In genomic region chr12:106642991-106643390, GRCh38 we compare ENCODE assay signal across 1 cellular context.
TF ChIP-seq lines count a peak whose summit lies in the region.

No MANE protein-coding gene starts in this region.

TF ChIP-seq in WTC11, 78 proteins besides CTCF, POLR2A, EP300 and RAD21 (continued from another document):
- no peak for TF ChIP-seq ZBTB43 (CRISPR knock-in tag; IDR thresholded peaks at IDR 0.05)
- TF ChIP-seq AFF4 (CRISPR knock-in tag; IDR thresholded peaks at IDR 0.05; ENCODE audit: borderline replicate concordance) = no peak
- TF ChIP-seq ZNF396 (CRISPR knock-in tag; IDR thresholded peaks at IDR 0.05; ENCODE audit: borderline replicate concordance) = no peak
TF ChIP-seq in WTC11: peak in this region for 0.
